In the genomic region with DNA sequence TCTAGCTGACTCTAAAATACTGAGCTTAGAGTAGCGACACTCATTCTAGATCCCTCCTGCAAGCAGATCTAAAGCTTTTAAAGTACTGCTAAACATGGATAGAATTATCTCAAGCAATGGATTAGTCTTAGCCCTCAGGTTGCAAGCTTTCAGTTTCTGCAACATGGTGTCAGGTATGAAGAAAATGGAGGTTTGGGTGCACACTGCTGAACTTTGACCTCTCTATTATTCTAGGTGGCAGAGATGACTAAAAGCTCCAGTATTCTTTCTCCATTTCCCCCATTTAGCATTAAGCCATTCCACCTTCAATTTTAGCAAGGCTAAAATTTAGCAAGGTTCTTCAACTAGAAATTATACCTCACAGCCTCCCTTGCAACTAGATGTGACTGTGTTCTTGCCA, we compare ENCODE assay signal across 7 cellular contexts.
"Had no signal": no experiment of that assay in that cellular context is flagged by ENCODE, and none has a peak within 500 bp of the region (broad histone marks: within the 10 kb centered on the region; RNA-seq: fewer than 3 reads in every experiment).

No MANE protein-coding gene starts in this region.

- FAIRE-seq: G401.6, GM12878, GM12891, GM12892, GM18507 had no signal

- DNase-seq: GDM1, GF-D8 had no signal

- ATAC-seq: GM12878 had no signal

- H3K4me3 ChIP-seq: GM12878 had no signal
